In genomic region chr2:64404002-64404731, GRCh38 we compare ENCODE assay signal across 8 cellular contexts. TPM values are rescaled to one million over a fixed set of nuclear protein-coding genes. Genes with fewer than 3 reads are reported as not detected.
A peak's percentile ranks its signal among the peaks of the same experiment; 100 is the strongest.
DNase-seq lines count a peak whose midpoint lies in the region; ATAC-seq lines count a peak whose summit lies in the region.

No MANE protein-coding gene starts in this region.

- DNase-seq in HCEC 1CT (peak; percentile 58), amygdala (lab: John Stamatoyannopoulos, UW) (peak in 55 of 56 donors; percentile 11 to 96 (median 60)), hepatic stellate cell (ENCODE audit: low spot score) (peak; percentile 16), pulmonary artery endothelial cell (ENCODE audit: low read depth, low spot score) (peak; percentile 96)
- DNase-seq in activated CD8-positive, alpha-beta memory T cell treated with anti-CD3 and anti-CD28 coated beads, Interleukin-2, amount 50 U/mL, for 4 hours: no peak

- no peak for ATAC-seq in GM18520 (IDR thresholded peaks at IDR 0.05; ENCODE audit: unreplicated experiment)
- ATAC-seq in HG02759 (IDR thresholded peaks at IDR 0.05; ENCODE audit: unreplicated experiment): no peak
- no peak for ATAC-seq in GM18873 (IDR thresholded peaks at IDR 0.05; ENCODE audit: low FRiP score, unreplicated experiment)

RNA-seq across cellular contexts. Expression of gene LGALSL, which starts 49.8 kb away (rescaled TPM):
- total RNA-seq in pulmonary artery endothelial cell: 2.7 and 4.5 TPM in 2 replicates
